ENCODE assay signal across 32 cellular contexts in the genomic region with DNA sequence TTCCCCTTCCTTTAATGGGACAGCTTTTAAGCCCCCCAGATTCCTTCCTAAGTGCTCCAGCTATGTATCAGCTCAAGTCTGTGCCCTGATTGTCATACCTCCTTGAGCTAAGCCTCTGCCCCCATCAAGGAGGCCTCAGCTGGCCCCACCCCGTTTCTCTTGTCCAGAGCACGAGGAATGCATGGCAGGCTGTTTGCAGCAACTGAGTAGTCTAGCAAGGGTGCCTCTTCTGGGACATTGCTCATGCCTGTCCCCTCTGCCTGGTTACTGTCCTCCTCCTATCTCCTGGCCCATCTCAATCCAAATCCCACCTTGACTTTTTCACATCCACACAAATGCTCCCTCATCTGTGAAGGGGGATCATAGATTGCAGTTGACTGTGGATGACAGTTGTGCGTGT. TPM values are rescaled to one million over a fixed set of nuclear protein-coding genes. Genes with fewer than 3 reads are reported as not detected.
"Had no signal": no experiment of that assay in that cellular context is flagged by ENCODE, and none has a peak within 500 bp of the region (broad histone marks: within the 10 kb centered on the region; RNA-seq: fewer than 3 reads in every experiment).

No MANE protein-coding gene starts in this region.

- H3K4me3 Mint-ChIP-seq: activated CD4-positive, alpha-beta memory T cell treated with anti-CD3 and anti-CD28 coated beads, Interleukin-2, amount 10 ng/mL, durations not matched to agents 7 days and 5 days; activated CD4-positive, alpha-beta T cell treated with anti-CD3 and anti-CD28 coated beads, Interleukin-2, amount 10 ng/mL, durations not matched to agents 24 days and 14 days; activated naive CD8-positive, alpha-beta T cell treated with anti-CD3 and anti-CD28 coated beads, Interleukin-2, amount 50 U/mL, for 24 hours; activated T-cell treated with anti-CD3 and anti-CD28 coated beads, Interleukin-2, amount 50 U/mL, for 72 hours; dendritic cell treated with granulocyte-macrophage colony-stimulating factor and Interleukin-4, amounts not matched to agents 40 ng/mL and 50 ng/mL, for 4 days; mesothelial cell of epicardium; natural killer cell treated with Interleukin-12 subunit alpha and Interleukin-12 subunit beta and Interleukin-15 and Interleukin-18, amount 100 ng/mL, for 72 hours; stimulated activated memory B cell treated with anti-CD40 and anti-IgM and Interleukin-4, amounts not matched to agents 10 μg/mL and 1 μg/mL and 100 μg/mL, for 72 hours; T-cell; T-helper 2 cell treated with Interferon-gamma antibody and Interleukin-4, amounts not matched to agents 5 μg/mL and 100 μg/mL, for 36 hours had no signal

- H3K27me3 ChIP-seq: left lung, testis, upper lobe of right lung had no signal

- H3K9me3 Mint-ChIP-seq: activated CD4-positive, alpha-beta memory T cell treated with anti-CD3 and anti-CD28 coated beads, Interleukin-2, amount 10 ng/mL, durations not matched to agents 7 days and 5 days; activated CD4-positive, alpha-beta T cell treated with anti-CD3 and anti-CD28 coated beads, Interleukin-2, amount 10 ng/mL, durations not matched to agents 24 days and 14 days; activated naive CD8-positive, alpha-beta T cell treated with anti-CD3 and anti-CD28 coated beads, Interleukin-2, amount 50 U/mL, for 24 hours; activated T-cell treated with anti-CD3 and anti-CD28 coated beads, Interleukin-2, amount 50 U/mL, for 72 hours; dendritic cell treated with granulocyte-macrophage colony-stimulating factor and Interleukin-4, amounts not matched to agents 40 ng/mL and 50 ng/mL, for 4 days; mesothelial cell of epicardium; natural killer cell treated with Interleukin-12 subunit alpha and Interleukin-12 subunit beta and Interleukin-15 and Interleukin-18, amount 100 ng/mL, for 72 hours; stimulated activated memory B cell treated with anti-CD40 and anti-IgM and Interleukin-4, amounts not matched to agents 10 μg/mL and 1 μg/mL and 100 μg/mL, for 72 hours; T-cell; T-helper 2 cell treated with Interferon-gamma antibody and Interleukin-4, amounts not matched to agents 5 μg/mL and 100 μg/mL, for 36 hours had no signal

- H3K27ac Mint-ChIP-seq: activated CD4-positive, alpha-beta memory T cell treated with anti-CD3 and anti-CD28 coated beads, Interleukin-2, amount 10 ng/mL, durations not matched to agents 7 days and 5 days; activated CD4-positive, alpha-beta T cell treated with anti-CD3 and anti-CD28 coated beads, Interleukin-2, amount 10 ng/mL, durations not matched to agents 24 days and 14 days; activated naive CD8-positive, alpha-beta T cell treated with anti-CD3 and anti-CD28 coated beads, Interleukin-2, amount 50 U/mL, for 24 hours; activated T-cell treated with anti-CD3 and anti-CD28 coated beads, Interleukin-2, amount 50 U/mL, for 72 hours; dendritic cell treated with granulocyte-macrophage colony-stimulating factor and Interleukin-4, amounts not matched to agents 40 ng/mL and 50 ng/mL, for 4 days; mesothelial cell of epicardium; natural killer cell treated with Interleukin-12 subunit alpha and Interleukin-12 subunit beta and Interleukin-15 and Interleukin-18, amount 100 ng/mL, for 72 hours; stimulated activated memory B cell treated with anti-CD40 and anti-IgM and Interleukin-4, amounts not matched to agents 10 μg/mL and 1 μg/mL and 100 μg/mL, for 72 hours; T-cell; T-helper 2 cell treated with Interferon-gamma antibody and Interleukin-4, amounts not matched to agents 5 μg/mL and 100 μg/mL, for 36 hours had no signal

- H3K36me3 Mint-ChIP-seq: mesothelial cell of epicardium; natural killer cell treated with Interleukin-12 subunit alpha and Interleukin-12 subunit beta and Interleukin-15 and Interleukin-18, amount 100 ng/mL, for 72 hours; stimulated activated memory B cell treated with anti-CD40 and anti-IgM and Interleukin-4, amounts not matched to agents 10 μg/mL and 1 μg/mL and 100 μg/mL, for 72 hours; T-cell had no signal

- H3K27me3 Mint-ChIP-seq: activated CD4-positive, alpha-beta memory T cell treated with anti-CD3 and anti-CD28 coated beads, Interleukin-2, amount 10 ng/mL, durations not matched to agents 7 days and 5 days; activated naive CD8-positive, alpha-beta T cell treated with anti-CD3 and anti-CD28 coated beads, Interleukin-2, amount 50 U/mL, for 24 hours; dendritic cell treated with granulocyte-macrophage colony-stimulating factor and Interleukin-4, amounts not matched to agents 40 ng/mL and 50 ng/mL, for 4 days; stimulated activated memory B cell treated with anti-CD40 and anti-IgM and Interleukin-4, amounts not matched to agents 10 μg/mL and 1 μg/mL and 100 μg/mL, for 72 hours; T-cell had no signal

- FAIRE-seq: small intestine had no signal

- H3K4me3 ChIP-seq: heart right ventricle, left lung, testis, upper lobe of right lung had no signal

- DNase-seq: activated CD4-positive, alpha-beta memory T cell treated with anti-CD3 and anti-CD28 coated beads, Interleukin-2, amount 10 ng/mL, durations not matched to agents 7 days and 5 days; activated CD4-positive, alpha-beta T cell treated with anti-CD3 and anti-CD28 coated beads, Interleukin-2, amount 10 ng/mL, durations not matched to agents 24 days and 14 days; activated gamma-delta T cell; activated naive CD4-positive, alpha-beta T cell treated with anti-CD3 and anti-CD28 coated beads, Interleukin-2, amount 50 U/mL, for 16 hours; activated naive CD8-positive, alpha-beta T cell treated with anti-CD3 and anti-CD28 coated beads, Interleukin-2, amount 50 U/mL, for 24 hours; activated T-cell treated with anti-CD3 and anti-CD28 coated beads, Interleukin-2, amount 50 U/mL, for 72 hours; effector CD4-positive, alpha-beta T cell; erythroblast; foreskin fibroblast; heart right ventricle; left lung; nucleus accumbens; small intestine; stimulated activated CD4-positive, alpha-beta T cell treated with anti-CD3 and anti-CD28 coated beads, Interleukin-2, amount 100 ng/mL, for 24 hours; T-cell; testis; upper lobe of right lung had no signal

- ATAC-seq: activated CD4-positive, CD25-positive, alpha-beta regulatory T cell treated with anti-CD3 and anti-CD28 coated beads, Interleukin-2, amount 50 U/mL, for 24 hours; activated naive CD8-positive, alpha-beta T cell treated with anti-CD3 and anti-CD28 coated beads, Interleukin-2, amount 50 U/mL, for 24 hours; activated T-cell treated with anti-CD3 and anti-CD28 coated beads, Interleukin-2, amount 50 U/mL, for 72 hours; heart right ventricle; left lung; natural killer cell treated with Interleukin-12 subunit alpha and Interleukin-12 subunit beta and Interleukin-15 and Interleukin-18, amount 100 ng/mL, for 72 hours; stimulated activated memory B cell treated with anti-CD40 and anti-IgM and Interleukin-4, amounts not matched to agents 10 μg/mL and 1 μg/mL and 100 μg/mL, for 72 hours; T-cell; upper lobe of right lung had no signal

- H3K4me1 Mint-ChIP-seq: activated CD4-positive, alpha-beta memory T cell treated with anti-CD3 and anti-CD28 coated beads, Interleukin-2, amount 10 ng/mL, durations not matched to agents 7 days and 5 days; activated CD4-positive, alpha-beta T cell treated with anti-CD3 and anti-CD28 coated beads, Interleukin-2, amount 10 ng/mL, durations not matched to agents 24 days and 14 days; activated naive CD8-positive, alpha-beta T cell treated with anti-CD3 and anti-CD28 coated beads, Interleukin-2, amount 50 U/mL, for 24 hours; stimulated activated memory B cell treated with anti-CD40 and anti-IgM and Interleukin-4, amounts not matched to agents 10 μg/mL and 1 μg/mL and 100 μg/mL, for 72 hours; T-cell had no signal

- H3K27ac ChIP-seq: heart right ventricle, left lung, parathyroid adenoma, testis, upper lobe of right lung, VCaP had no signal

- H3K9me3 ChIP-seq: heart right ventricle, left lung, testis, upper lobe of right lung had no signal

- H2AFZ ChIP-seq: parathyroid adenoma had no signal

- H3K36me3 ChIP-seq: heart right ventricle, left lung, upper lobe of right lung had no signal

- H3K79me2 ChIP-seq: parathyroid adenoma had no signal

- H3K9ac ChIP-seq: parathyroid adenoma had no signal

- H3K4me1 ChIP-seq: left lung, parathyroid adenoma, upper lobe of right lung had no signal

RNA-seq across cellular contexts. Expression of a gene that starts 46.2 kb away (rescaled TPM):
- total RNA-seq: activated CD4-positive, alpha-beta memory T cell treated with anti-CD3 and anti-CD28 coated beads, Interleukin-2, amount 10 ng/mL, durations not matched to agents 7 days and 5 days; activated CD4-positive, alpha-beta T cell treated with anti-CD3 and anti-CD28 coated beads, Interleukin-2, amount 10 ng/mL, durations not matched to agents 24 days and 14 days; activated T-cell treated with anti-CD3 and anti-CD28 coated beads, Interleukin-2, amount 50 U/mL, for 72 hours; cardiac septum; chondrocyte; fibroblast of lung; heart right ventricle; kidney epithelial cell; left lung; lung microvascular endothelial cell; mesothelial cell of epicardium; natural killer cell treated with Interleukin-12 subunit alpha and Interleukin-12 subunit beta and Interleukin-15 and Interleukin-18, amount 100 ng/mL, for 72 hours; pulmonary artery endothelial cell; right cardiac atrium; T-cell; testis; upper lobe of right lung had no signal
- polyA plus RNA-seq: fibroblast of lung, heart right ventricle, right cardiac atrium had no signal
